In genomic region chr13:23348270-23349126, GRCh38 we compare ENCODE assay signal across 1 cellular context.
TF ChIP-seq lines count a peak whose summit lies in the region.

No MANE protein-coding gene starts in this region.

TF ChIP-seq in GM23338, 12 proteins besides CTCF, POLR2A, EP300 and RAD21 (continued from another document):
- TF ChIP-seq ZNF462 (CRISPR knock-in tag; IDR thresholded peaks at IDR 0.05) (no peak), EZH2 (IDR thresholded peaks at IDR 0.05; ENCODE audit: low read depth, unreplicated experiment) (no peak), NANOG (IDR thresholded peaks at IDR 0.05; ENCODE audit: borderline replicate concordance) (no peak)
- TF ChIP-seq, protein P1, sequence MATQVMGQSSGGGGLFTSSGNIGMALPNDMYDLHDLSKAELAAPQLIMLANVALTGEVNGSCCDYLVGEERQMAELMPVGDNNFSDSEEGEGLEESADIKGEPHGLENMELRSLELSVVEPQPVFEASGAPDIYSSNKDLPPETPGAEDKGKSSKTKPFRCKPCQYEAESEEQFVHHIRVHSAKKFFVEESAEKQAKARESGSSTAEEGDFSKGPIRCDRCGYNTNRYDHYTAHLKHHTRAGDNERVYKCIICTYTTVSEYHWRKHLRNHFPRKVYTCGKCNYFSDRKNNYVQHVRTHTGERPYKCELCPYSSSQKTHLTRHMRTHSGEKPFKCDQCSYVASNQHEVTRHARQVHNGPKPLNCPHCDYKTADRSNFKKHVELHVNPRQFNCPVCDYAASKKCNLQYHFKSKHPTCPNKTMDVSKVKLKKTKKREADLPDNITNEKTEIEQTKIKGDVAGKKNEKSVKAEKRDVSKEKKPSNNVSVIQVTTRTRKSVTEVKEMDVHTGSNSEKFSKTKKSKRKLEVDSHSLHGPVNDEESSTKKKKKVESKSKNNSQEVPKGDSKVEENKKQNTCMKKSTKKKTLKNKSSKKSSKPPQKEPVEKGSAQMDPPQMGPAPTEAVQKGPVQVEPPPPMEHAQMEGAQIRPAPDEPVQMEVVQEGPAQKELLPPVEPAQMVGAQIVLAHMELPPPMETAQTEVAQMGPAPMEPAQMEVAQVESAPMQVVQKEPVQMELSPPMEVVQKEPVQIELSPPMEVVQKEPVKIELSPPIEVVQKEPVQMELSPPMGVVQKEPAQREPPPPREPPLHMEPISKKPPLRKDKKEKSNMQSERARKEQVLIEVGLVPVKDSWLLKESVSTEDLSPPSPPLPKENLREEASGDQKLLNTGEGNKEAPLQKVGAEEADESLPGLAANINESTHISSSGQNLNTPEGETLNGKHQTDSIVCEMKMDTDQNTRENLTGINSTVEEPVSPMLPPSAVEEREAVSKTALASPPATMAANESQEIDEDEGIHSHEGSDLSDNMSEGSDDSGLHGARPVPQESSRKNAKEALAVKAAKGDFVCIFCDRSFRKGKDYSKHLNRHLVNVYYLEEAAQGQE (IDR thresholded peaks at IDR 0.05; ENCODE audit: unreplicated experiment): no peak
